ENCODE assay signal across 1 cellular context in the genomic region with DNA sequence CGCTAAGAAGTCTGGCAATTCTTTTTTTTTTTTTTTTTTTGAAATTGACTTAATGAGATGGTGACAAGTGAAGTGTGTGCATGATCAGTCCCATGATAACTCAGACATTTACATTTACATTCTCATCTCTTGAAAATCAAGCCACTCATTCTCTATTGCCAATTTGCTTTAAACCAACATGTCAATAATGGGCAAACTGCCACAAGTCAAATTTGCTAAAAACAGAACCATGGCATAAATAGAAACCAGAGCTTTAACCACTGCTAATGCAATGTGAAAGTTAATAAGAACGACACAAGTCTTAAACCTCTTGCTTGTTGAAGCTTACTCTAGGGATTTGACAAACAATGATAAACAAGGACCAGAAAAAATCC.
TF ChIP-seq lines count a peak whose summit lies in the region.

No MANE protein-coding gene starts in this region.

TF ChIP-seq in GM12878, 131 proteins besides CTCF, POLR2A, EP300 and RAD21 (continued from another document and continues in another):
- TF ChIP-seq ASH2L (IDR thresholded peaks at IDR 0.05; ENCODE audit: borderline replicate concordance, low read depth) (no peak), FOXM1 (IDR thresholded peaks at IDR 0.05; ENCODE audit: low read depth, low read length) (no peak), DPF2 (IDR thresholded peaks at IDR 0.05) (no peak), ZZZ3 (IDR thresholded peaks at IDR 0.05; ENCODE audit: control insufficient read depth, insufficient read length, low read depth) (no peak), PAX8 (IDR thresholded peaks at IDR 0.05) (no peak), PKNOX1 (IDR thresholded peaks at IDR 0.05) (peak; percentile 53), E2F8 (IDR thresholded peaks at IDR 0.05; ENCODE audit: low read depth, partially characterized antibody) (no peak), CEBPB (IDR thresholded peaks at IDR 0.05; ENCODE audit: borderline replicate concordance in 1 of 2, low read depth in 2 of 2, low read length in 2 of 2) (no peak), IKZF1 (conservative IDR thresholded peaks at IDR 0.05) (no peak), ATF2 (IDR thresholded peaks at IDR 0.05; ENCODE audit: low read length) (no peak; the same call in 1 of the 2 replicates), RUNX3 (IDR thresholded peaks at IDR 0.05; ENCODE audit: low read length) (peak; percentile 84), RBBP5 (conservative IDR thresholded peaks at IDR 0.05) (no peak), EGR1 (IDR thresholded peaks at IDR 0.05; ENCODE audit: borderline replicate concordance in 1 of 2, low read depth in 2 of 2, low read length in 2 of 2) (no peak), KDM1A (IDR thresholded peaks at IDR 0.05; ENCODE audit: borderline replicate concordance) (no peak), TBL1XR1 (IDR thresholded peaks at IDR 0.05; ENCODE audit: low read depth, low read length) (no peak), MEF2B (IDR thresholded peaks at IDR 0.05; ENCODE audit: partially characterized antibody, poor library complexity, severe bottlenecking) (peak; percentile 62), CUX1 (IDR thresholded peaks at IDR 0.05; ENCODE audit: insufficient replicate concordance, low read depth, low read length) (no peak), BCL11A (IDR thresholded peaks at IDR 0.05; ENCODE audit: low read depth, low read length) (no peak), EED (IDR thresholded peaks at IDR 0.05; ENCODE audit: low read depth) (no peak), ETV6 (conservative IDR thresholded peaks at IDR 0.05 in 1 of 2, IDR thresholded peaks at IDR 0.05 in 1 of 2; ENCODE audit: borderline replicate concordance in 1 of 2, low read depth in 1 of 2) (no peak), STAT3 (IDR thresholded peaks at IDR 0.05; ENCODE audit: low read depth, low read length) (no peak), CHD2 (IDR thresholded peaks at IDR 0.05; ENCODE audit: borderline replicate concordance, low read depth, low read length) (no peak), JUNB (IDR thresholded peaks at IDR 0.05) (no peak; the same call in 1 of the 2 replicates), WRNIP1 (IDR thresholded peaks at IDR 0.05; ENCODE audit: borderline replicate concordance, low read depth, low read length) (no peak), CHD4 (IDR thresholded peaks at IDR 0.05) (no peak), KLF5 (IDR thresholded peaks at IDR 0.05; ENCODE audit: partially characterized antibody) (no peak), MEF2A (IDR thresholded peaks at IDR 0.05; ENCODE audit: insufficient read depth, low read depth, low read length) (0 out of 2 replicates have a peak, but pooled peaks have one; percentile 47), MTA2 (IDR thresholded peaks at IDR 0.05; ENCODE audit: low read depth) (peak; percentile 70), CBX5 (IDR thresholded peaks at IDR 0.05; ENCODE audit: low read depth) (no peak), EZH2 (IDR thresholded peaks at IDR 0.05; ENCODE audit: borderline replicate concordance, control insufficient read depth, low read depth, low read length) (no peak), ZBTB11 (CRISPR knock-in tag; IDR thresholded peaks at IDR 0.05) (no peak), TCF7 (IDR thresholded peaks at IDR 0.05; ENCODE audit: borderline replicate concordance) (no peak), RFX5 (IDR thresholded peaks at IDR 0.05; ENCODE audit: low read depth, low read length) (no peak), NR2C2 (IDR thresholded peaks at IDR 0.05; ENCODE audit: borderline replicate concordance, control insufficient read depth, insufficient read length, low read depth) (no peak), PAX5 (IDR thresholded peaks at IDR 0.05; ENCODE audit: borderline replicate concordance, low read depth, low read length) (no peak)
- TF ChIP-seq, protein P1, sequence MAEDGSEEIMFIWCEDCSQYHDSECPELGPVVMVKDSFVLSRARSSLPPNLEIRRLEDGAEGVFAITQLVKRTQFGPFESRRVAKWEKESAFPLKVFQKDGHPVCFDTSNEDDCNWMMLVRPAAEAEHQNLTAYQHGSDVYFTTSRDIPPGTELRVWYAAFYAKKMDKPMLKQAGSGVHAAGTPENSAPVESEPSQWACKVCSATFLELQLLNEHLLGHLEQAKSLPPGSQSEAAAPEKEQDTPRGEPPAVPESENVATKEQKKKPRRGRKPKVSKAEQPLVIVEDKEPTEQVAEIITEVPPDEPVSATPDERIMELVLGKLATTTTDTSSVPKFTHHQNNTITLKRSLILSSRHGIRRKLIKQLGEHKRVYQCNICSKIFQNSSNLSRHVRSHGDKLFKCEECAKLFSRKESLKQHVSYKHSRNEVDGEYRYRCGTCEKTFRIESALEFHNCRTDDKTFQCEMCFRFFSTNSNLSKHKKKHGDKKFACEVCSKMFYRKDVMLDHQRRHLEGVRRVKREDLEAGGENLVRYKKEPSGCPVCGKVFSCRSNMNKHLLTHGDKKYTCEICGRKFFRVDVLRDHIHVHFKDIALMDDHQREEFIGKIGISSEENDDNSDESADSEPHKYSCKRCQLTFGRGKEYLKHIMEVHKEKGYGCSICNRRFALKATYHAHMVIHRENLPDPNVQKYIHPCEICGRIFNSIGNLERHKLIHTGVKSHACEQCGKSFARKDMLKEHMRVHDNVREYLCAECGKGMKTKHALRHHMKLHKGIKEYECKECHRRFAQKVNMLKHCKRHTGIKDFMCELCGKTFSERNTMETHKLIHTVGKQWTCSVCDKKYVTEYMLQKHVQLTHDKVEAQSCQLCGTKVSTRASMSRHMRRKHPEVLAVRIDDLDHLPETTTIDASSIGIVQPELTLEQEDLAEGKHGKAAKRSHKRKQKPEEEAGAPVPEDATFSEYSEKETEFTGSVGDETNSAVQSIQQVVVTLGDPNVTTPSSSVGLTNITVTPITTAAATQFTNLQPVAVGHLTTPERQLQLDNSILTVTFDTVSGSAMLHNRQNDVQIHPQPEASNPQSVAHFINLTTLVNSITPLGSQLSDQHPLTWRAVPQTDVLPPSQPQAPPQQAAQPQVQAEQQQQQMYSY (CRISPR knock-in tag; IDR thresholded peaks at IDR 0.05), result no peak
- TF ChIP-seq, protein P2, sequence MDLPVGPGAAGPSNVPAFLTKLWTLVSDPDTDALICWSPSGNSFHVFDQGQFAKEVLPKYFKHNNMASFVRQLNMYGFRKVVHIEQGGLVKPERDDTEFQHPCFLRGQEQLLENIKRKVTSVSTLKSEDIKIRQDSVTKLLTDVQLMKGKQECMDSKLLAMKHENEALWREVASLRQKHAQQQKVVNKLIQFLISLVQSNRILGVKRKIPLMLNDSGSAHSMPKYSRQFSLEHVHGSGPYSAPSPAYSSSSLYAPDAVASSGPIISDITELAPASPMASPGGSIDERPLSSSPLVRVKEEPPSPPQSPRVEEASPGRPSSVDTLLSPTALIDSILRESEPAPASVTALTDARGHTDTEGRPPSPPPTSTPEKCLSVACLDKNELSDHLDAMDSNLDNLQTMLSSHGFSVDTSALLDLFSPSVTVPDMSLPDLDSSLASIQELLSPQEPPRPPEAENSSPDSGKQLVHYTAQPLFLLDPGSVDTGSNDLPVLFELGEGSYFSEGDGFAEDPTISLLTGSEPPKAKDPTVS (IDR thresholded peaks at IDR 0.05; ENCODE audit: low read depth, low read length), result no peak
- TF ChIP-seq, protein P3, sequence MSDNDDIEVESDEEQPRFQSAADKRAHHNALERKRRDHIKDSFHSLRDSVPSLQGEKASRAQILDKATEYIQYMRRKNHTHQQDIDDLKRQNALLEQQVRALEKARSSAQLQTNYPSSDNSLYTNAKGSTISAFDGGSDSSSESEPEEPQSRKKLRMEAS (IDR thresholded peaks at IDR 0.05; ENCODE audit: low read depth, low read length), result no peak
